Comparison of ENCODE assay signal across 15 cellular contexts in the genomic region with DNA sequence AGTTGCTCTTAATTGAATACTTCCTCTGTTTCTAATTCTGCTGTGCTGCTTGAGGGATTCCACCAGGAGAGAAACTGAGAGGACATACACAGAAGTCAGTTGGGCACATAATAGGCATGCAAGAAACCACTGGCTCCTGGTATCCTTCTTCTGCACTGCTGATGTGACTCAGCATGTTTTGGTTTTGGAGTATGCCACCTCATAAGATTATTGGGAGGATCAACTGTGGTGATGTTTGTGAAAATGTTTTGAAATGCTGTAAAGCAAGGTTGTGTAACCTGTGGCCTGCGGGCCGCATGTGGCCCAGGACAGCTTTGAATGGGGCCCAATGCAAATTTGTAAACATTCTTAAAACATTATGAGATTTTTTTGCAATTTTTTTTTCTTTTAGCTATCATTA.
A peak's percentile ranks its signal among the peaks of the same experiment; 100 is the strongest.
DNase-seq lines count a peak whose midpoint lies in the region; ATAC-seq, FAIRE-seq and TF ChIP-seq lines count a peak whose summit lies in the region.
"Had no signal": no experiment of that assay in that cellular context is flagged by ENCODE, and none has a peak within 500 bp of the region (broad histone marks: within the 10 kb centered on the region; RNA-seq: fewer than 3 reads in every experiment).

No MANE protein-coding gene starts in this region.

- no peaks in the 10 kb centered on the region for H3K79me2 ChIP-seq in ACC112 (ENCODE audit: control insufficient read depth, insufficient read depth, low read length, unreplicated experiment)

- H2AFZ ChIP-seq in ACC112 (ENCODE audit: low read length, unreplicated experiment): peak overlapping the region; percentile 6

- no peaks in the 10 kb centered on the region for H3K27me3 ChIP-seq in ACC112 (ENCODE audit: insufficient read depth, low read length)
- H3K27me3 ChIP-seq: BE2C had no signal

- peaks cover 12% of the 10 kb centered on the region for H3K4me1 ChIP-seq in ACC112 (ENCODE audit: control insufficient read depth, insufficient read depth, low read length, unreplicated experiment)

- no peak for TF ChIP-seq CTCF in fibroblast of the aortic adventitia (IDR thresholded peaks at IDR 0.05; ENCODE audit: insufficient read depth, low read length)

- H3K27ac ChIP-seq in ACC112 (ENCODE audit: low read depth, low read length): peak overlapping the region; percentile 2

- H3K4me3 ChIP-seq in ACC112 (ENCODE audit: low read depth, low read length) (no peak overlapping the region), fibroblast of the aortic adventitia (ENCODE audit: low read depth, low read length) (no peak overlapping the region)

- FAIRE-seq in GM12892 (lab: Jason Lieb, UNC): no peak
- FAIRE-seq: GM19239, kidney had no signal

- no peak for TF ChIP-seq POLR2A in GM12892 (IDR thresholded peaks at IDR 0.05; ENCODE audit: low read depth, low read length)

- no peaks in the 10 kb centered on the region for H3K36me3 ChIP-seq in ACC112 (ENCODE audit: insufficient read depth, low read length)
- H3K36me3 ChIP-seq: BE2C had no signal

- DNase-seq in HCEC 1CT (peak; percentile 44), SKM-1 treated with dmso at 0.1 percent for 144 hours (lab: John Stamatoyannopoulos, UW; ENCODE audit: unreplicated experiment) (peak; percentile 75), fibroblast of the aortic adventitia (ENCODE audit: low read depth) (peak; percentile 56), mesenteric fat pad (ENCODE audit: low spot score) (no peak), NCI-H774 (lab: John Stamatoyannopoulos, UW) (no peak), GM12892 (ENCODE audit: insufficient read length) (no peak)
- DNase-seq: activated CD8-positive, alpha-beta memory T cell treated with anti-CD3 and anti-CD28 coated beads, Interleukin-2, amount 50 U/mL, for 48 hours; amniotic stem cell; BE2C; kidney; NCI-H1105 treated with DMSO at 0.1 percent for 48 hours; stimulated activated naive CD4-positive, alpha-beta T cell had no signal

- ATAC-seq in GM21367 (IDR thresholded peaks at IDR 0.05; ENCODE audit: unreplicated experiment): no peak

Comparison
In these comparisons a context has a peak if more than half of its experiments do, and no peak if none do; other contexts are left out.
1. DNase-seq: peak in HCEC 1CT (single experiment), SKM-1 treated with dmso at 0.1 percent for 144 hours (single experiment) and fibroblast of the aortic adventitia (single experiment); none in mesenteric fat pad (single experiment), NCI-H774 (single experiment) and GM12892 (single experiment).